In genomic region chr10:116263870-116264269, GRCh38 we compare ENCODE assay signal across 29 cellular contexts. TPM values are rescaled to one million over a fixed set of nuclear protein-coding genes. Genes with fewer than 3 reads are reported as not detected.
DNase-seq lines count a peak whose midpoint lies in the region; ATAC-seq and TF ChIP-seq lines count a peak whose summit lies in the region.
"Had no signal": no experiment of that assay in that cellular context is flagged by ENCODE, and none has a peak within 500 bp of the region (broad histone marks: within the 10 kb centered on the region; RNA-seq: fewer than 3 reads in every experiment).

No MANE protein-coding gene starts in this region.

- CTCF ChIA-PET in IMR-90 (lab: Yijun Ruan, JAX) = no interaction called here

- no peaks in the 10 kb centered on the region for H3K36me3 Mint-ChIP-seq in stimulated activated effector memory CD8-positive, alpha-beta T cell treated with anti-CD3 and anti-CD28 coated beads, Interleukin-12 subunit alpha, Interleukin-12 subunit beta, amount 100 ng/mL, for 72 hours
- H3K36me3 Mint-ChIP-seq: activated naive CD8-positive, alpha-beta T cell treated with anti-CD3 and anti-CD28 coated beads for 36 hours; stimulated activated naive B cell treated with anti-CD40 and anti-IgM and Interleukin-4, amounts not matched to agents 10 μg/mL and 1 μg/mL and 100 μg/mL, for 72 hours had no signal

- no peak overlapping the region for H3K4ac ChIP-seq in IMR-90 (ENCODE audit: low read depth, low read length)

- H3K4me3 ChIP-seq in IMR-90 (ENCODE audit: insufficient read depth, low read depth, low read length) (no peak overlapping the region), astrocyte of the cerebellum (ENCODE audit: low read depth, low read length) (no peak overlapping the region), psoas muscle (no peak overlapping the region)
- H3K4me3 ChIP-seq: gastrocnemius medialis, lower lobe of right lung, prostate gland, skin epidermis, testis, vagina had no signal

- no peaks in the 10 kb centered on the region for H3K4me1 Mint-ChIP-seq in stimulated activated effector memory CD8-positive, alpha-beta T cell treated with anti-CD3 and anti-CD28 coated beads, Interleukin-12 subunit alpha, Interleukin-12 subunit beta, amount 100 ng/mL, for 72 hours
- H3K4me1 Mint-ChIP-seq: activated naive CD8-positive, alpha-beta T cell treated with anti-CD3 and anti-CD28 coated beads for 36 hours; stimulated activated naive B cell treated with anti-CD40 and anti-IgM and Interleukin-4, amounts not matched to agents 10 μg/mL and 1 μg/mL and 100 μg/mL, for 72 hours had no signal

- dilution Hi-C loops in IMR-90 (cut with HindIII; ENCODE audit: low sequenced_read_pairs, unreplicated experiment) = no loop called here

- no peaks in the 10 kb centered on the region for H3K9me1 ChIP-seq in IMR-90 (ENCODE audit: insufficient read depth, low read length)

- H3K9me3 ChIP-seq in IMR-90 (ENCODE audit: control insufficient read depth, insufficient read depth, low read length) (no peaks in the 10 kb centered on the region), psoas muscle (no peaks in the 10 kb centered on the region)
- H3K9me3 ChIP-seq: BE2C, gastrocnemius medialis, lower lobe of right lung, prostate gland, SK-N-SH, testis, vagina had no signal

- in situ Hi-C loops in IMR-90 (cut with MboI; ENCODE audit: low sequenced_read_pairs) = no loop called here
- in situ Hi-C loops in astrocyte of the cerebellum (cut with HindIII; ENCODE audit: low sequenced_read_pairs) = loop anchor here (10.0 kb wide), 1 partner anchor 319 kb away; no protein-coding TSS in a partner anchor

- H3K56ac ChIP-seq in IMR-90 (ENCODE audit: extremely low read depth, insufficient read depth, low read length) = no peak overlapping the region

- no peaks in the 10 kb centered on the region for H4K20me1 ChIP-seq in IMR-90 (ENCODE audit: insufficient read depth, low read length)

- H2BK5ac ChIP-seq in IMR-90 (ENCODE audit: low read depth, low read length, poor library complexity, severe bottlenecking) = no peak overlapping the region

- H2AFZ ChIP-seq in IMR-90 (replicated peaks; ENCODE audit: low read length, poor library complexity) = no peak overlapping the region

- intact Hi-C loops in IMR-90 (cut with micrococcal nuclease) (no loop called here), psoas muscle (cut with DNase I) (no loop called here)

- H2BK15ac ChIP-seq in IMR-90 (ENCODE audit: low read depth, low read length) = no peak overlapping the region

- H3K36me3 ChIP-seq in IMR-90 (ENCODE audit: control insufficient read depth, insufficient read depth, low read length) (no peaks in the 10 kb centered on the region), psoas muscle (ENCODE audit: insufficient read depth in 1 of 2, low read depth in 1 of 2) (no peaks in the 10 kb centered on the region)
- H3K36me3 ChIP-seq: BE2C, gastrocnemius medialis, lower lobe of right lung, prostate gland, vagina, WERI-Rb-1 had no signal

- H3K14ac ChIP-seq in IMR-90 (replicated peaks; ENCODE audit: low read depth, low read length) = no peak overlapping the region

- POLR2A ChIA-PET in IMR-90 (lab: Charles Lee; ENCODE audit: unreplicated experiment) = no interaction called here

- no peak overlapping the region for H3K4me2 ChIP-seq in IMR-90 (ENCODE audit: low read depth, low read length)
- H3K4me2 ChIP-seq: SK-N-SH had no signal

- H4K5ac ChIP-seq in IMR-90 (ENCODE audit: low read depth, low read length) = no peak overlapping the region

- no peak overlapping the region for H2BK20ac ChIP-seq in IMR-90 (ENCODE audit: low read depth, low read length)

- H4K8ac ChIP-seq in IMR-90 (ENCODE audit: low read depth in 2 of 2, low read length in 2 of 2) = no peak overlapping the region

- no peak overlapping the region for H3K23ac ChIP-seq in IMR-90 (ENCODE audit: low read depth, low read length)

- TF ChIP-seq POLR2A in IMR-90 (IDR thresholded peaks at IDR 0.05; ENCODE audit: low read depth, low read length) = no peak

- no peak overlapping the region for H4K91ac ChIP-seq in IMR-90 (ENCODE audit: insufficient read depth, low read depth, low read length)

- H3K27me3 ChIP-seq in IMR-90 (ENCODE audit: control insufficient read depth, insufficient read depth, low read length) (no peaks in the 10 kb centered on the region), psoas muscle (ENCODE audit: insufficient read depth in 3 of 3, low read length in 2 of 3) (peaks cover 0 to 14% (median 2%) of the 10 kb centered on the region in 3 donors)
- H3K27me3 ChIP-seq: testis, vagina had no signal

- 67% methylated on average over 1 of the region's 3 CpGs; no CpG with 5 or more reads in 1 of the 2 experiments for WGBS in IMR-90 (ENCODE audit: extremely low coverage in 2 of 2, insufficient read length in 1 of 2), 2 experiments
- WGBS in psoas muscle, 3 donors = 80 to 92% (median 86%) methylated on average over 3 of the region's 3 CpGs

- no peak overlapping the region for H3K9ac ChIP-seq in IMR-90 (ENCODE audit: low read depth, low read length)
- H3K9ac ChIP-seq: SK-N-SH had no signal

- H3K79me1 ChIP-seq in IMR-90 (ENCODE audit: low read depth in 1 of 2, low read length in 2 of 2) = no peaks in the 10 kb centered on the region

- H3K4me1 ChIP-seq in IMR-90 (ENCODE audit: control insufficient read depth, insufficient read depth, low read length) = no peaks in the 10 kb centered on the region
- H3K4me1 ChIP-seq in psoas muscle = no peaks in the 10 kb centered on the region
- H3K4me1 ChIP-seq: BE2C, gastrocnemius medialis, lower lobe of right lung, prostate gland, testis, vagina had no signal

- H3K4me3 Mint-ChIP-seq in stimulated activated effector memory CD8-positive, alpha-beta T cell treated with anti-CD3 and anti-CD28 coated beads, Interleukin-12 subunit alpha, Interleukin-12 subunit beta, amount 100 ng/mL, for 72 hours = no peak overlapping the region
- H3K4me3 Mint-ChIP-seq: activated naive CD8-positive, alpha-beta T cell treated with anti-CD3 and anti-CD28 coated beads for 36 hours; brain; effector memory CD8-positive, alpha-beta T cell; stimulated activated naive B cell treated with anti-CD40 and anti-IgM and Interleukin-4, amounts not matched to agents 10 μg/mL and 1 μg/mL and 100 μg/mL, for 72 hours had no signal

- ATAC-seq in IMR-90 (ENCODE audit: low read depth) (no peak), HG03045 (IDR thresholded peaks at IDR 0.05; ENCODE audit: unreplicated experiment) (no peak), psoas muscle (no peak)
- peak; percentile 8 for ATAC-seq in stimulated activated effector memory CD8-positive, alpha-beta T cell treated with anti-CD3 and anti-CD28 coated beads, Interleukin-12 subunit alpha, Interleukin-12 subunit beta, amount 100 ng/mL, for 72 hours
- ATAC-seq: effector memory CD8-positive, alpha-beta T cell; esophagus mucosa; gastrocnemius medialis; lower lobe of right lung; stimulated activated naive B cell treated with anti-CD40 and anti-IgM and Interleukin-4, amounts not matched to agents 10 μg/mL and 1 μg/mL and 100 μg/mL, for 72 hours had no signal

- H3K27ac Mint-ChIP-seq in stimulated activated effector memory CD8-positive, alpha-beta T cell treated with anti-CD3 and anti-CD28 coated beads, Interleukin-12 subunit alpha, Interleukin-12 subunit beta, amount 100 ng/mL, for 72 hours = no peak overlapping the region
- H3K27ac Mint-ChIP-seq: activated naive CD8-positive, alpha-beta T cell treated with anti-CD3 and anti-CD28 coated beads for 36 hours; brain; effector memory CD8-positive, alpha-beta T cell; stimulated activated naive B cell treated with anti-CD40 and anti-IgM and Interleukin-4, amounts not matched to agents 10 μg/mL and 1 μg/mL and 100 μg/mL, for 72 hours had no signal

- BruUV-seq in IMR-90 (replicated peaks; lab: Mats Ljungman, UMichigan) = no TSS peak

- H3K9me3 Mint-ChIP-seq in stimulated activated effector memory CD8-positive, alpha-beta T cell treated with anti-CD3 and anti-CD28 coated beads, Interleukin-12 subunit alpha, Interleukin-12 subunit beta, amount 100 ng/mL, for 72 hours = peaks cover 3% of the 10 kb centered on the region
- H3K9me3 Mint-ChIP-seq: activated naive CD8-positive, alpha-beta T cell treated with anti-CD3 and anti-CD28 coated beads for 36 hours; brain; stimulated activated naive B cell treated with anti-CD40 and anti-IgM and Interleukin-4, amounts not matched to agents 10 μg/mL and 1 μg/mL and 100 μg/mL, for 72 hours had no signal

- TF ChIP-seq CTCF in IMR-90 (conservative IDR thresholded peaks at IDR 0.05; ENCODE audit: low read depth, low read length) = no peak
- TF ChIP-seq CTCF in astrocyte of the cerebellum (IDR thresholded peaks at IDR 0.05; ENCODE audit: low read depth, low read length, missing control alignments) = peak; percentile 35
- TF ChIP-seq CTCF in psoas muscle (IDR thresholded peaks at IDR 0.05) = no peak

- H3K27ac ChIP-seq in IMR-90 (ENCODE audit: insufficient read depth, low read length) (no peak overlapping the region), psoas muscle (no peak overlapping the region)
- H3K27ac ChIP-seq: gastrocnemius medialis, lower lobe of right lung, prostate gland, skin epidermis, testis, vagina, WERI-Rb-1 had no signal

- DNase-seq in Daoy (ENCODE audit: low read depth) = peak; percentile 48
- DNase-seq in IMR-90 = peak; percentile 10
- peak; percentile 35 for DNase-seq in astrocyte of the cerebellum (ENCODE audit: low read depth)
- no peak for DNase-seq in stimulated activated effector memory CD8-positive, alpha-beta T cell treated with anti-CD3 and anti-CD28 coated beads, Interleukin-12 subunit alpha, Interleukin-12 subunit beta, amount 100 ng/mL, for 72 hours (ENCODE audit: low spot score in 2 of 2)
- no peak for DNase-seq in psoas muscle
- no peak for DNase-seq in HT-29 (ENCODE audit: low spot score)
- DNase-seq: activated CD4-positive, alpha-beta T cell treated with anti-CD3 and anti-CD28 coated beads, Interleukin-2, amount 50 U/mL, for 1 hour; activated naive CD8-positive, alpha-beta T cell treated with anti-CD3 and anti-CD28 coated beads for 36 hours; BE2C; effector memory CD8-positive, alpha-beta T cell; gastrocnemius medialis; H7; kidney; lower lobe of right lung; NCI-H1417; NCI-H524 treated with DMSO at 0.1 percent for 48 hours; RPMI8226; SK-N-SH; stimulated activated CD4-positive, alpha-beta T cell treated with anti-CD3 and anti-CD28 coated beads, Interleukin-2, amount 100 ng/mL, for 24 hours; stimulated activated naive B cell treated with anti-CD40 and anti-IgM and Interleukin-4, amounts not matched to agents 10 μg/mL and 1 μg/mL and 100 μg/mL, for 72 hours; testis; WERI-Rb-1 had no signal

- no peak for TF ChIP-seq RAD21 in IMR-90 (IDR thresholded peaks at IDR 0.05; ENCODE audit: low read length)

- H3K18ac ChIP-seq in IMR-90 (ENCODE audit: low read depth, low read length) = no peak overlapping the region

- no peak overlapping the region for H2AK5ac ChIP-seq in IMR-90 (ENCODE audit: low read depth, low read length)

- no peak overlapping the region for H2AK9ac ChIP-seq in IMR-90 (replicated peaks; ENCODE audit: low read depth, low read length, poor library complexity)

- H2BK120ac ChIP-seq in IMR-90 (ENCODE audit: low read depth, low read length) = no peak overlapping the region

RNA-seq across cellular contexts. Expression of gene GFRA1, which starts 9.1 kb away (rescaled TPM):
- total RNA-seq in Daoy (2014; rRNA removed; shearing (Covaris generic)) = 0.80 and 1.1 TPM in 2 replicates
- total RNA-seq in IMR-90 (2012; rRNA removed) (8.6 and 9.1 TPM in 2 replicates), psoas muscle (10 to 100 TPM in 1 of 4 donors, 1 to 10 TPM in 3; 7.1 to 12.1 (median 8.8) TPM)
- polyA plus RNA-seq in IMR-90 (2012; rRNA removed) (9.3 and 9.5 TPM in 2 replicates), psoas muscle (1 to 10 TPM; 4.6 to 5.0 (median 5.0) TPM)
- polyA plus RNA-seq in IMR-90 (2012; cell fraction: cytosol; rRNA removed) = 4.5 and 9.8 TPM in 2 replicates
- 4.5 and 6.1 TPM in 2 replicates for polyA plus RNA-seq in IMR-90 (2012; cell fraction: nucleus; rRNA removed; ENCODE audit: low replicate concordance)
- total RNA-seq in HT-29 (2014; rRNA removed; shearing (Covaris generic)) = not detected in 2 replicates
- total RNA-seq: activated naive CD8-positive, alpha-beta T cell treated with anti-CD3 and anti-CD28 coated beads for 36 hours; T-helper 2 cell treated with Interferon-gamma antibody and Interleukin-4, amounts not matched to agents 100 ng/mL and 5 ng/mL, for 36 hours had no signal

Comparison
In these comparisons a context has a peak if more than half of its experiments do, and no peak if none do; other contexts are left out.
1. DNase-seq: peak in Daoy (single experiment), IMR-90 (single experiment) and astrocyte of the cerebellum (single experiment); none in stimulated activated effector memory CD8-positive, alpha-beta T cell treated with anti-CD3 and anti-CD28 coated beads, Interleukin-12 subunit alpha, Interleukin-12 subunit beta, amount 100 ng/mL, for 72 hours (0 of 2), psoas muscle (0 of 2) and HT-29 (single experiment).